29 cellular contexts compared by ENCODE assay signal in the genomic region with DNA sequence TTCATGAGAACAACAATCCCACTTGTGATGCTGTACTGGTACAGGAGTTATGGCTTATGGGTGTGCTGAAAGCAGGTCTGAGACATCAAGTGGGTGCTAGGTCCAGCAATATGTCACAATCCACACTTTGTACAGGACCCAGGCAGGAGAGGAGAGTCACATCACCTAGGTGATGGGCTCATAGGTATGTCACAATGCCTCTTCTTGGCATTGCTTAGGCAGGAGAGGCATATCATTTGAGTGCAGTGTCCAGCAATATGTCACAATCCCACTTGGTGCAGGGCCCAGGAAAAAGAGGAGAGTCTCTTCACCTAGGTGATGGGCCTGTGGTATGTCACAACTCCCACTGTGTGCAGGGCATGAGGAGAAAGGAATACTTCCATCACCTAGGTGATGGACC.
"Had no signal": no experiment of that assay in that cellular context is flagged by ENCODE, and none has a peak within 500 bp of the region (broad histone marks: within the 10 kb centered on the region; RNA-seq: fewer than 3 reads in every experiment).

No MANE protein-coding gene starts in this region.

- H3K27ac ChIP-seq: colonic mucosa, coronary artery, dorsolateral prefrontal cortex, epithelial cell of prostate, esophagus muscularis mucosa, esophagus squamous epithelium, foreskin keratinocyte, gastrocnemius medialis, gastroesophageal sphincter, heart left ventricle, heart right ventricle had no signal

- H3K4me1 Mint-ChIP-seq: endodermal cell had no signal

- H3K4me3 Mint-ChIP-seq: dendritic cell treated with granulocyte-macrophage colony-stimulating factor and Interleukin-4, amounts not matched to agents 40 ng/mL and 50 ng/mL, for 4 days; effector memory CD8-positive, alpha-beta T cell; endodermal cell had no signal

- DNase-seq: colonic mucosa; cortex of kidney; dermis blood vessel endothelial cell; dorsolateral prefrontal cortex; effector CD4-positive, alpha-beta T cell; effector CD8-positive, alpha-beta T cell; effector memory CD4-positive, alpha-beta T cell; effector memory CD8-positive, alpha-beta T cell; endodermal cell; erythroblast; esophagus squamous epithelium; foreskin fibroblast; foreskin keratinocyte; foreskin melanocyte; gastrocnemius medialis; glutamatergic neuron; head of caudate nucleus; heart left ventricle; heart right ventricle had no signal

- ATAC-seq: effector memory CD8-positive, alpha-beta T cell; esophagus mucosa; foreskin keratinocyte; gastrocnemius medialis; gastroesophageal sphincter; heart left ventricle; heart right ventricle had no signal

- H3K9me3 ChIP-seq: colonic mucosa, gastrocnemius medialis had no signal

- H3K27me3 Mint-ChIP-seq: dendritic cell treated with granulocyte-macrophage colony-stimulating factor and Interleukin-4, amounts not matched to agents 40 ng/mL and 50 ng/mL, for 4 days; effector memory CD8-positive, alpha-beta T cell had no signal

- H3K4me1 ChIP-seq: colonic mucosa, esophagus muscularis mucosa, foreskin keratinocyte, gastrocnemius medialis, gastroesophageal sphincter, heart left ventricle, heart right ventricle had no signal

- H3K27ac Mint-ChIP-seq: dendritic cell treated with granulocyte-macrophage colony-stimulating factor and Interleukin-4, amounts not matched to agents 40 ng/mL and 50 ng/mL, for 4 days; effector memory CD8-positive, alpha-beta T cell; endodermal cell had no signal

- H3K36me3 ChIP-seq: colonic mucosa, esophagus muscularis mucosa, esophagus squamous epithelium, gastrocnemius medialis, gastroesophageal sphincter, heart left ventricle, heart right ventricle had no signal

- H3K4me3 ChIP-seq: colonic mucosa, coronary artery, dorsolateral prefrontal cortex, esophagus muscularis mucosa, esophagus squamous epithelium, gastrocnemius medialis, gastroesophageal sphincter, heart left ventricle, heart right ventricle had no signal

- H3K27me3 ChIP-seq: colonic mucosa, esophagus squamous epithelium, foreskin keratinocyte, gastrocnemius medialis, heart left ventricle had no signal

- FAIRE-seq: colon, endometrium, endothelial cell of umbilical vein, frontal cortex had no signal
